Comparison of ENCODE assay signal across 18 cellular contexts in the genomic region with DNA sequence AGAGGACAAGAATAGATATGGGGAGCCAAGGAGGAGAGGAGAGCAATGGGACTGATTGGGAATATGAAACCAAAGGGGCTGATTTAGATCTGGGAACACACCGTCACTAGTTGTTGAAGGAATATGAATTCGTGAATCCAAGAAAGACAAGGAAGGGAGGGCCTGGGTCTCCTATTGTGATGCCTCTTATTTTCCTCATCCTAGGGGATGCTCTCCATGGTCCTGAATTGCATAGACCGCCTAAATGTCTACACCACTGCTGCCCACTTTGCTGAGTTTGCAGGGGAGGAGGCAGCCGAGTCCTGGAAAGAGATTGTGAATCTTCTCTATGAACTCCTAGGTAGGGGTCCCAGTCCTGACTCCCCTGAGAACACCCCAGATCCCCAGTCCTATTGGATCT. TPM values are rescaled to one million over a fixed set of nuclear protein-coding genes. Genes with fewer than 3 reads are reported as not detected.
DNase-seq lines count a peak whose midpoint lies in the region; ATAC-seq, FAIRE-seq and TF ChIP-seq lines count a peak whose summit lies in the region.
"Had no signal": no experiment of that assay in that cellular context is flagged by ENCODE, and none has a peak within 500 bp of the region (broad histone marks: within the 10 kb centered on the region; RNA-seq: fewer than 3 reads in every experiment).

No MANE protein-coding gene starts in this region.

- no peak overlapping the region for H3K27ac Mint-ChIP-seq in activated T-helper 2 cell treated with anti-CD3 and anti-CD28 coated beads, Interferon-gamma antibody, Interleukin-2, Interleukin-4, amounts not matched to agents 10 μg/mL and 5 μg/mL and 100 μg/mL, durations not matched to agents 14 hours and 24 hours and 36 hours
- no peak overlapping the region for H3K27ac Mint-ChIP-seq in activated naive CD8-positive, alpha-beta T cell treated with anti-CD3 and anti-CD28 coated beads, Interleukin-2, amount 50 U/mL, for 24 hours
- H3K27ac Mint-ChIP-seq: B cell had no signal

- H3K9ac ChIP-seq in GM23248: no peak overlapping the region

- no peak for TF ChIP-seq RAD21 in A549 (conservative IDR thresholded peaks at IDR 0.05 in 1 of 2, IDR thresholded peaks at IDR 0.05 in 1 of 2)

- FAIRE-seq in A549 (lab: Jason Lieb, UNC): no peak

- intact Hi-C loops in activated T-helper 2 cell treated with anti-CD3 and anti-CD28 coated beads, Interferon-gamma antibody, Interleukin-2, Interleukin-4, amounts not matched to agents 10 μg/mL and 5 μg/mL and 100 μg/mL, durations not matched to agents 14 hours and 24 hours and 36 hours (cut with micrococcal nuclease): no loop called here
- intact Hi-C loops in ovary (cut with DNase I): no loop called here

- TF ChIP-seq POLR2A in A549 (IDR thresholded peaks at IDR 0.05; ENCODE audit: low read length): no peak
- no peak for TF ChIP-seq POLR2A in ovary (IDR thresholded peaks at IDR 0.05)

- ATAC-seq in A549: peak in 1 of 2 experiments; percentile 25; a peak in 2 of 6 replicates
- ATAC-seq in activated naive CD8-positive, alpha-beta T cell treated with anti-CD3 and anti-CD28 coated beads, Interleukin-2, amount 50 U/mL, for 24 hours: no peak

- H2AFZ ChIP-seq in GM23248: no peak overlapping the region

- H3K36me3 Mint-ChIP-seq in activated T-helper 2 cell treated with anti-CD3 and anti-CD28 coated beads, Interferon-gamma antibody, Interleukin-2, Interleukin-4, amounts not matched to agents 10 μg/mL and 5 μg/mL and 100 μg/mL, durations not matched to agents 14 hours and 24 hours and 36 hours (ENCODE audit: low read depth): peaks cover 8% of the 10 kb centered on the region
- no peaks in the 10 kb centered on the region for H3K36me3 Mint-ChIP-seq in activated naive CD8-positive, alpha-beta T cell treated with anti-CD3 and anti-CD28 coated beads, Interleukin-2, amount 50 U/mL, for 24 hours (ENCODE audit: low read depth)

- H4K20me1 ChIP-seq in GM23248 (ENCODE audit: insufficient read depth): no peaks in the 10 kb centered on the region

- H3K9me3 ChIP-seq in A549: peaks cover 2% of the 10 kb centered on the region; the same call in 1 of the 3 replicates
- H3K9me3 ChIP-seq in GM23248 (ENCODE audit: low read depth): no peaks in the 10 kb centered on the region
- H3K9me3 ChIP-seq in ovary: no peaks in the 10 kb centered on the region
- H3K9me3 ChIP-seq: right atrium auricular region, stomach had no signal

- H3K4me1 ChIP-seq in A549 (no peaks in the 10 kb centered on the region), GM23248 (ENCODE audit: insufficient read depth) (no peaks in the 10 kb centered on the region), ovary (ENCODE audit: insufficient read depth) (no peaks in the 10 kb centered on the region)
- H3K4me1 ChIP-seq: right atrium auricular region, stomach had no signal

- no peaks in the 10 kb centered on the region for H3K79me2 ChIP-seq in GM23248 (ENCODE audit: insufficient read depth)

- H3K36me3 ChIP-seq in GM23248 (ENCODE audit: low read depth) (no peaks in the 10 kb centered on the region), ovary (no peaks in the 10 kb centered on the region)
- H3K36me3 ChIP-seq: right atrium auricular region, stomach had no signal

- WGBS in A549 (ENCODE audit: missing lambda C conversion rate): 38% methylated on average over 4 of the region's 4 CpGs
- 8 to 17% methylated on average over 4 of the region's 4 CpGs for WGBS in GM23248 (ENCODE audit: low coverage in 1 of 2, low lambda C conversion rate in 2 of 2, missing lambda C conversion rate in 2 of 2), 2 experiments
- WGBS in ovary, 3 donors: 17 to 31% (median 18%) methylated on average over 4 of the region's 4 CpGs

- H3K9me3 Mint-ChIP-seq in activated T-helper 2 cell treated with anti-CD3 and anti-CD28 coated beads, Interferon-gamma antibody, Interleukin-2, Interleukin-4, amounts not matched to agents 10 μg/mL and 5 μg/mL and 100 μg/mL, durations not matched to agents 14 hours and 24 hours and 36 hours: no peaks in the 10 kb centered on the region
- H3K9me3 Mint-ChIP-seq in activated naive CD8-positive, alpha-beta T cell treated with anti-CD3 and anti-CD28 coated beads, Interleukin-2, amount 50 U/mL, for 24 hours: no peaks in the 10 kb centered on the region

- DNase-seq in A549 (ENCODE audit: low read depth in 1 of 2, low spot score in 1 of 2) (no peak), GM23248 (peak; percentile 31), OCI-M2 (lab: John Stamatoyannopoulos, UW; ENCODE audit: unreplicated experiment) (peak; percentile 33), fibroblast of peridontal ligament (ENCODE audit: extremely low read depth) (peak; percentile 9), 8988T (no peak), ovary (no peak)
- no peak for DNase-seq in activated T-helper 2 cell treated with anti-CD3 and anti-CD28 coated beads, Interferon-gamma antibody, Interleukin-2, Interleukin-4, amounts not matched to agents 10 μg/mL and 5 μg/mL and 100 μg/mL, durations not matched to agents 14 hours and 24 hours and 36 hours (ENCODE audit: low spot score)
- DNase-seq in activated naive CD8-positive, alpha-beta T cell treated with anti-CD3 and anti-CD28 coated beads, Interleukin-2, amount 50 U/mL, for 24 hours: no peak
- DNase-seq: activated CD4-positive, CD25-positive, alpha-beta regulatory T cell; activated T-cell treated with anti-CD3 and anti-CD28 coated beads, Interleukin-2, amount 50 U/mL, for 48 hours; MV-4-11; NCI-H524; Right ventricle myocardium superior; stomach had no signal

- H3K27me3 Mint-ChIP-seq in activated T-helper 2 cell treated with anti-CD3 and anti-CD28 coated beads, Interferon-gamma antibody, Interleukin-2, Interleukin-4, amounts not matched to agents 10 μg/mL and 5 μg/mL and 100 μg/mL, durations not matched to agents 14 hours and 24 hours and 36 hours (ENCODE audit: low read depth): no peaks in the 10 kb centered on the region
- peaks cover 11% of the 10 kb centered on the region for H3K27me3 Mint-ChIP-seq in activated naive CD8-positive, alpha-beta T cell treated with anti-CD3 and anti-CD28 coated beads, Interleukin-2, amount 50 U/mL, for 24 hours

- TF ChIP-seq EP300 in A549 (IDR thresholded peaks at IDR 0.05): no peak
- no peak for TF ChIP-seq EP300 in ovary (IDR thresholded peaks at IDR 0.05)

- in situ Hi-C loops in GM23248 (cut with MboI): no loop called here

- H3K4me1 Mint-ChIP-seq in activated T-helper 2 cell treated with anti-CD3 and anti-CD28 coated beads, Interferon-gamma antibody, Interleukin-2, Interleukin-4, amounts not matched to agents 10 μg/mL and 5 μg/mL and 100 μg/mL, durations not matched to agents 14 hours and 24 hours and 36 hours (ENCODE audit: low read depth): peaks cover 6% of the 10 kb centered on the region
- peaks cover 3% of the 10 kb centered on the region for H3K4me1 Mint-ChIP-seq in activated naive CD8-positive, alpha-beta T cell treated with anti-CD3 and anti-CD28 coated beads, Interleukin-2, amount 50 U/mL, for 24 hours
- H3K4me1 Mint-ChIP-seq: B cell had no signal

- no peaks in the 10 kb centered on the region for H3F3A ChIP-seq in GM23248 (ENCODE audit: insufficient read depth)

- no peak overlapping the region for H3K27ac ChIP-seq in A549
- H3K27ac ChIP-seq in GM23248: no peak overlapping the region
- H3K27ac ChIP-seq in ovary: no peak overlapping the region
- H3K27ac ChIP-seq: epithelial cell of prostate, right atrium auricular region, stomach had no signal

- no peaks in the 10 kb centered on the region for H3K9me2 ChIP-seq in GM23248 (ENCODE audit: insufficient read depth)

- H3K4me3 Mint-ChIP-seq in activated T-helper 2 cell treated with anti-CD3 and anti-CD28 coated beads, Interferon-gamma antibody, Interleukin-2, Interleukin-4, amounts not matched to agents 10 μg/mL and 5 μg/mL and 100 μg/mL, durations not matched to agents 14 hours and 24 hours and 36 hours (ENCODE audit: low read depth): no peak overlapping the region
- H3K4me3 Mint-ChIP-seq in activated naive CD8-positive, alpha-beta T cell treated with anti-CD3 and anti-CD28 coated beads, Interleukin-2, amount 50 U/mL, for 24 hours: no peak overlapping the region
- H3K4me3 Mint-ChIP-seq: B cell had no signal

- POLR2A ChIA-PET in A549 (lab: Yijun Ruan, JAX): no interaction called here

- TF ChIP-seq CTCF in A549 (IDR thresholded peaks at IDR 0.05) (no peak), ovary (IDR thresholded peaks at IDR 0.05) (no peak)

- H3K27me3 ChIP-seq in GM23248 (replicated peaks; ENCODE audit: insufficient read depth): no peaks in the 10 kb centered on the region
- no peaks in the 10 kb centered on the region for H3K27me3 ChIP-seq in ovary
- H3K27me3 ChIP-seq: right atrium auricular region, stomach had no signal

- H3K4me2 ChIP-seq in A549 (no peak overlapping the region), GM23248 (ENCODE audit: unreplicated experiment) (no peak overlapping the region)

- CTCF ChIA-PET in A549 (lab: Yijun Ruan, JAX): interaction anchor here (0.9 to 3.0 kb wide), 2 partner anchors 40 to 52 kb away, joined by 5 to 13 read pairs; partner anchors contain the start of gene FAM98C

- H3K4me3 ChIP-seq in A549: no peak overlapping the region
- no peak overlapping the region for H3K4me3 ChIP-seq in GM23248
- H3K4me3 ChIP-seq in ovary: no peak overlapping the region
- H3K4me3 ChIP-seq: right atrium auricular region, stomach had no signal

RNA-seq across cellular contexts. Expression of gene RYR1, which starts 21.5 kb away (rescaled TPM):
- polyA plus RNA-seq in A549 (2011; rRNA removed) (0.87 and 1.4 TPM in 2 replicates), A549 (2017; fragmentation: RNase III; extraction: RNeasy Plus Mini Kit Qiagen cat#74134 plus additional on column Dnase treatment) (3.1 to 4.5 TPM (median 3.7 TPM) in 3 replicates), GM23248 (2016; fragmentation: Nextera tagmentation; extraction: Ambion mirVana) (0.04 TPM in 1 of 2 replicates, not detected in the other), ovary (1 to 10 TPM; 1.5 to 1.6 TPM)
- polyA plus RNA-seq in A549 (2012; cell fraction: cytosol; rRNA removed): 1.2 and 1.7 TPM in 2 replicates
- 0.38 and 1.1 TPM in 2 replicates for polyA plus RNA-seq in A549 (2012; cell fraction: nucleus; rRNA removed)
- polyA minus RNA-seq in A549 (2011; rRNA and poly(A)+ RNA removed): 1.2 and 1.5 TPM in 2 replicates
- total RNA-seq in GM23248 (2014; rRNA removed; shearing (Covaris generic)): under 0.01 and 0.13 TPM in 2 replicates
- total RNA-seq in activated T-helper 2 cell treated with anti-CD3 and anti-CD28 coated beads, Interferon-gamma antibody, Interleukin-2, Interleukin-4, amounts not matched to agents 10 μg/mL and 5 μg/mL and 100 μg/mL, durations not matched to agents 14 hours and 24 hours and 36 hours: 8.0 and 8.7 TPM in 2 replicates
- 1 to 10 TPM in 3 of 7 donors, under 1 TPM in 4; 0.57 to 2.6 (median 0.88) TPM for total RNA-seq in ovary

RNA-seq across cellular contexts. Expression of gene RASGRP4, which starts 29.0 kb away (rescaled TPM):
- polyA plus RNA-seq in A549 (2011; rRNA removed): 0.13 and 0.22 TPM in 2 replicates
- 0.13 and 0.18 TPM in 2 replicates for polyA plus RNA-seq in A549 (2012; cell fraction: cytosol; rRNA removed)
- polyA plus RNA-seq in A549 (2012; cell fraction: nucleus; rRNA removed): 0.04 and 0.10 TPM in 2 replicates
- polyA plus RNA-seq in A549 (2017; fragmentation: RNase III; extraction: RNeasy Plus Mini Kit Qiagen cat#74134 plus additional on column Dnase treatment): 0.09 to 0.30 TPM (median 0.18 TPM) in 3 replicates
- polyA minus RNA-seq in A549 (2011; rRNA and poly(A)+ RNA removed): 0.12 TPM in 1 of 2 replicates, not detected in the other
- not detected in 2 replicates for total RNA-seq in GM23248 (2014; rRNA removed; shearing (Covaris generic))
- polyA plus RNA-seq in GM23248 (2016; fragmentation: Nextera tagmentation; extraction: Ambion mirVana): not detected in 2 replicates
- total RNA-seq in activated T-helper 2 cell treated with anti-CD3 and anti-CD28 coated beads, Interferon-gamma antibody, Interleukin-2, Interleukin-4, amounts not matched to agents 10 μg/mL and 5 μg/mL and 100 μg/mL, durations not matched to agents 14 hours and 24 hours and 36 hours: 17.6 and 20.0 TPM in 2 replicates
- total RNA-seq in ovary: 1 to 10 TPM in 3 of 7 donors, under 1 TPM in 4; 0.45 to 1.8 (median 0.84) TPM
- polyA plus RNA-seq in ovary: 1 to 10 TPM in 1 of 2 donors, under 1 TPM in 1; 0.58 to 2.5 TPM
- total RNA-seq: G401 had no signal

RNA-seq across cellular contexts. Expression of gene FAM98C, which starts 52.1 kb away (rescaled TPM):
- 12.8 and 13.8 TPM in 2 replicates for polyA plus RNA-seq in A549 (2011; rRNA removed)
- 36.5 and 42.2 TPM in 2 replicates for polyA plus RNA-seq in A549 (2012; cell fraction: cytosol; rRNA removed)
- 70.9 and 89.2 TPM in 2 replicates for polyA plus RNA-seq in A549 (2012; cell fraction: nucleus; rRNA removed)
- polyA plus RNA-seq in A549 (2017; fragmentation: RNase III; extraction: RNeasy Plus Mini Kit Qiagen cat#74134 plus additional on column Dnase treatment): 19.5 to 20.4 TPM (median 20.1 TPM) in 3 replicates
- 7.9 and 13.8 TPM in 2 replicates for polyA minus RNA-seq in A549 (2011; rRNA and poly(A)+ RNA removed)
- total RNA-seq in GM23248 (2014; rRNA removed; shearing (Covaris generic)): 18.1 and 27.3 TPM in 2 replicates
- 13.8 and 16.5 TPM in 2 replicates for polyA plus RNA-seq in GM23248 (2016; fragmentation: Nextera tagmentation; extraction: Ambion mirVana)
- 32.7 and 34.5 TPM in 2 replicates for total RNA-seq in activated T-helper 2 cell treated with anti-CD3 and anti-CD28 coated beads, Interferon-gamma antibody, Interleukin-2, Interleukin-4, amounts not matched to agents 10 μg/mL and 5 μg/mL and 100 μg/mL, durations not matched to agents 14 hours and 24 hours and 36 hours
- 10 to 100 TPM; 16.5 to 23.7 (median 20.9) TPM for total RNA-seq in ovary
- 10 to 100 TPM in 1 of 2 donors, 1 to 10 TPM in 1; 7.8 to 18.8 TPM for polyA plus RNA-seq in ovary

Comparison
In these comparisons a context has a peak if more than half of its experiments do, and no peak if none do; other contexts are left out.
1. DNase-seq: peak in GM23248 (single experiment), OCI-M2 (single experiment) and fibroblast of peridontal ligament (single experiment); none in A549 (0 of 2), 8988T (single experiment), activated T-helper 2 cell treated with anti-CD3 and anti-CD28 coated beads, Interferon-gamma antibody, Interleukin-2, Interleukin-4, amounts not matched to agents 10 μg/mL and 5 μg/mL and 100 μg/mL, durations not matched to agents 14 hours and 24 hours and 36 hours (single experiment), ovary (0 of 5) and activated naive CD8-positive, alpha-beta T cell treated with anti-CD3 and anti-CD28 coated beads, Interleukin-2, amount 50 U/mL, for 24 hours (single experiment).